17 cellular contexts compared by ENCODE assay signal in the genomic region with DNA sequence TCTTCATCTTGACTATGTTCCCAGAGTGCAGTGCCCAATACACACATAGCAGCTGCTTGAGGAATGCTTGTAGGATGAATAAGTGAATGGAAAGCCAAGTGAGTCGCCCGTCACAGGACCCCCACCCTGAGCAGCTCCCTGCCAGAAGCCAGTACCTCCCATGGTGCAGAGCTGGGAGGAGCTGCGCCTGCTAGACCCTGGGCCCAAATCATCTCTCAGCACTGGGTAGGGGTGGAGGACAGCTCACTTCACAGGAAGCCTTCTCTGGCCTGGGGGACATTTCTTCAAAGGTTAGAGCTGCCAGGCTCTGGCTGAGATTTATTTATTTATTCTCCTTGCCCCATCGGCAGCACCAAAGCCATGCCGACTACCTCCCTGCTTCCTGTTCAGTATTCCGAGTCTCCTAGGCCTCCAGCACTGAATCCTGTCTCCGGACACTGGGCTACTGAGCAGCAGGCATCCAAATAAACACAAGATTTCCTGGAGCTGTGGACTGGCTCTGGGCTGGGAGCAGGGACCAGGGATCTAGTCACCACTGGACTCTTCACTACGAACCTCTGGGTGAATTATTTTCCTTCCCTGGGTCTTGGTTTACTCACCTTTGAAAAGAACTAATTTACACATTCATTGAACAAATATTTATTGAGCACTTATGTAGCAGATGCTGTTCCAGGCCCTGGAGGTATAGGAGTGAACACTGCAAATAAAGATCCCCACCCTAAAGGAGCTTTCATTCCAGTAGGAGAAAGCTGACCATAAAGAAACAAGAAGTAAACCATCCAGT.
DNase-seq lines count a peak whose midpoint lies in the region; TF ChIP-seq lines count a peak whose summit lies in the region.
"Had no signal": no experiment of that assay in that cellular context is flagged by ENCODE, and none has a peak within 500 bp of the region (broad histone marks: within the 10 kb centered on the region; RNA-seq: fewer than 3 reads in every experiment).

No MANE protein-coding gene starts in this region.

- H3K9me3 Mint-ChIP-seq in nephron progenitor cell, result no peaks in the 10 kb centered on the region
- H3K9me3 Mint-ChIP-seq in activated CD4-positive, alpha-beta T cell treated with anti-CD3 and anti-CD28 coated beads, Interleukin-2, amount 10 ng/mL, durations not matched to agents 24 days and 14 days, result no peaks in the 10 kb centered on the region
- H3K9me3 Mint-ChIP-seq: activated T-helper 1 cell treated with anti-CD3 and anti-CD28 coated beads, Interleukin-12 subunit alpha, Interleukin-12 subunit beta, Interleukin-2, Interleukin-4 antibody, amounts not matched to agents 30 ng/mL and 10 ng/mL and 1 ng/mL, durations not matched to agents 14 hours and 24 hours and 36 hours had no signal

- peaks cover 9% of the 10 kb centered on the region for H3K27me3 Mint-ChIP-seq in nephron progenitor cell (ENCODE audit: low read depth, poor library complexity)
- H3K27me3 Mint-ChIP-seq in activated CD4-positive, alpha-beta T cell treated with anti-CD3 and anti-CD28 coated beads, Interleukin-2, amount 10 ng/mL, durations not matched to agents 24 days and 14 days, result no peaks in the 10 kb centered on the region

- no peaks in the 10 kb centered on the region for H3K27me3 ChIP-seq in colonic mucosa
- no peaks in the 10 kb centered on the region for H3K27me3 ChIP-seq in HAP-1 (ENCODE audit: low read depth)
- H3K27me3 ChIP-seq: body of pancreas had no signal

- H3K4me3 ChIP-seq in colonic mucosa, result no peak overlapping the region
- H3K4me3 ChIP-seq in HAP-1, result no peak overlapping the region
- H3K4me3 ChIP-seq: body of pancreas, psoas muscle had no signal

- peaks cover 62% of the 10 kb centered on the region for H3K4me1 Mint-ChIP-seq in nephron progenitor cell
- no peaks in the 10 kb centered on the region for H3K4me1 Mint-ChIP-seq in activated CD4-positive, alpha-beta T cell treated with anti-CD3 and anti-CD28 coated beads, Interleukin-2, amount 10 ng/mL, durations not matched to agents 24 days and 14 days

- H3K36me3 ChIP-seq in colonic mucosa (no peaks in the 10 kb centered on the region), HAP-1 (replicated peaks) (no peaks in the 10 kb centered on the region)

- in situ Hi-C loops in HAP-1 (cut with MboI; ENCODE audit: low sequenced_read_pairs), result no loop called here

- H3K27ac Mint-ChIP-seq in nephron progenitor cell, result peak overlapping the region; percentile 2
- no peak overlapping the region for H3K27ac Mint-ChIP-seq in activated CD4-positive, alpha-beta T cell treated with anti-CD3 and anti-CD28 coated beads, Interleukin-2, amount 10 ng/mL, durations not matched to agents 24 days and 14 days
- H3K27ac Mint-ChIP-seq: activated T-helper 1 cell treated with anti-CD3 and anti-CD28 coated beads, Interleukin-12 subunit alpha, Interleukin-12 subunit beta, Interleukin-2, Interleukin-4 antibody, amounts not matched to agents 30 ng/mL and 10 ng/mL and 1 ng/mL, durations not matched to agents 14 hours and 24 hours and 36 hours had no signal

- intact Hi-C loops in colonic mucosa (cut with DNase I), result no loop called here
- intact Hi-C loops in activated CD4-positive, alpha-beta T cell treated with anti-CD3 and anti-CD28 coated beads, Interleukin-2, amount 10 ng/mL, durations not matched to agents 24 days and 14 days (cut with micrococcal nuclease), result no loop called here

- no peak overlapping the region for H3K9ac ChIP-seq in colonic mucosa (ENCODE audit: low read depth in 2 of 2, low read length in 2 of 2)

- H3K9me3 ChIP-seq in colonic mucosa (no peaks in the 10 kb centered on the region), HAP-1 (no peaks in the 10 kb centered on the region)
- H3K9me3 ChIP-seq: body of pancreas, psoas muscle had no signal

- H3K36me3 Mint-ChIP-seq in nephron progenitor cell (ENCODE audit: low read depth), result no peaks in the 10 kb centered on the region
- no peaks in the 10 kb centered on the region for H3K36me3 Mint-ChIP-seq in activated CD4-positive, alpha-beta T cell treated with anti-CD3 and anti-CD28 coated beads, Interleukin-2, amount 10 ng/mL, durations not matched to agents 24 days and 14 days (ENCODE audit: low read depth)

- TF ChIP-seq CTCF in colonic mucosa (IDR thresholded peaks at IDR 0.05) (no peak), nephron progenitor cell (IDR thresholded peaks at IDR 0.05) (no peak)

- H3K27ac ChIP-seq in colonic mucosa, result peak overlapping the region; percentile 6
- H3K27ac ChIP-seq: body of pancreas, psoas muscle had no signal

- H3K4me3 Mint-ChIP-seq in nephron progenitor cell, result no peak overlapping the region
- no peak overlapping the region for H3K4me3 Mint-ChIP-seq in activated CD4-positive, alpha-beta T cell treated with anti-CD3 and anti-CD28 coated beads, Interleukin-2, amount 10 ng/mL, durations not matched to agents 24 days and 14 days
- H3K4me3 Mint-ChIP-seq: activated T-helper 1 cell treated with anti-CD3 and anti-CD28 coated beads, Interleukin-12 subunit alpha, Interleukin-12 subunit beta, Interleukin-2, Interleukin-4 antibody, amounts not matched to agents 30 ng/mL and 10 ng/mL and 1 ng/mL, durations not matched to agents 14 hours and 24 hours and 36 hours had no signal

- peak; percentile 21 for DNase-seq in EH (ENCODE audit: low read depth)
- DNase-seq in NCI-H510A (lab: John Stamatoyannopoulos, UW), result peak; percentile 60
- no peak for DNase-seq in colonic mucosa
- DNase-seq in nephron progenitor cell, result no peak
- DNase-seq in HAP-1 (ENCODE audit: low spot score in 2 of 2), result no peak
- DNase-seq in effector CD8-positive, alpha-beta T cell (lab: John Stamatoyannopoulos, UW), result no peak
- DNase-seq in stimulated activated CD4-positive, alpha-beta T cell treated with anti-CD3 and anti-CD28 coated beads, Interleukin-4, amount 100 ng/mL, for 1 hour, result no peak
- DNase-seq in activated CD4-positive, alpha-beta T cell treated with anti-CD3 and anti-CD28 coated beads, Interleukin-2, amount 10 ng/mL, durations not matched to agents 24 days and 14 days, result no peak
- DNase-seq: activated CD4-positive, alpha-beta T cell treated with anti-CD3 and anti-CD28 coated beads for 4 hours; AML-193; body of pancreas; midbrain; NCI-H1105; stimulated activated CD4-positive, alpha-beta T cell treated with anti-CD3 and anti-CD28 coated beads, Interleukin-4, amount 100 ng/mL, for 24 hours; stimulated activated naive CD4-positive, alpha-beta T cell had no signal

- H3K4me1 ChIP-seq in colonic mucosa (no peaks in the 10 kb centered on the region), HAP-1 (no peaks in the 10 kb centered on the region)
- H3K4me1 ChIP-seq: body of pancreas, psoas muscle had no signal

Comparison
In these comparisons a context has a peak if more than half of its experiments do, and no peak if none do; other contexts are left out.
1. DNase-seq: peak in EH (single experiment) and NCI-H510A (single experiment); none in colonic mucosa (single experiment), nephron progenitor cell (single experiment), HAP-1 (0 of 2), effector CD8-positive, alpha-beta T cell (single experiment), stimulated activated CD4-positive, alpha-beta T cell treated with anti-CD3 and anti-CD28 coated beads, Interleukin-4, amount 100 ng/mL, for 1 hour (single experiment) and activated CD4-positive, alpha-beta T cell treated with anti-CD3 and anti-CD28 coated beads, Interleukin-2, amount 10 ng/mL, durations not matched to agents 24 days and 14 days (single experiment).